Comparison of ENCODE assay signal across 26 cellular contexts in genomic region chr10:35165811-35166210, GRCh38.
"Had no signal": no experiment of that assay in that cellular context is flagged by ENCODE, and none has a peak within 500 bp of the region (broad histone marks: within the 10 kb centered on the region; RNA-seq: fewer than 3 reads in every experiment).

No MANE protein-coding gene starts in this region.

- H3K27ac ChIP-seq: stomach, suprapubic skin, testis, thoracic aorta, thyroid gland, tibial artery, tibial nerve, transverse colon, upper lobe of left lung, upper lobe of right lung, uterus, vagina had no signal

- ATAC-seq: stimulated activated effector memory CD8-positive, alpha-beta T cell treated with anti-CD3 and anti-CD28 coated beads, Interleukin-12 subunit alpha, Interleukin-12 subunit beta, amount 100 ng/mL, for 72 hours; stimulated activated memory B cell treated with anti-CD40 and anti-IgM and Interleukin-4, amounts not matched to agents 10 μg/mL and 1 μg/mL and 100 μg/mL, for 72 hours; stimulated activated naive B cell treated with anti-CD40 and anti-IgM and Interleukin-4, amounts not matched to agents 10 μg/mL and 1 μg/mL and 100 μg/mL, for 72 hours; stimulated activated naive CD8-positive, alpha-beta T cell treated with anti-CD3 and anti-CD28 coated beads, Interleukin-15, amount 100 ng/mL, for 72 hours; stimulated activated naive CD8-positive, alpha-beta T cell treated with anti-CD3 and anti-CD28 coated beads, Interleukin-15, Interleukin-2, amounts not matched to agents 100 U/mL and 50 U/mL, for 24 hours had no signal

- H3K4me3 ChIP-seq: stomach, suprapubic skin, testis, thoracic aorta, thyroid gland, tibial artery, tibial nerve, transverse colon, upper lobe of left lung, upper lobe of right lung, uterus, vagina had no signal

- DNase-seq: stimulated activated CD4-positive, alpha-beta T cell treated with anti-CD3 and anti-CD28 coated beads, Interleukin-2, amount 100 ng/mL, for 48 hours; stimulated activated CD4-positive, alpha-beta T cell treated with anti-CD3 and anti-CD28 coated beads, Interleukin-4, amount 100 ng/mL, for 1 hour; stimulated activated CD4-positive, alpha-beta T cell treated with anti-CD3 and anti-CD28 coated beads, Interleukin-4, amount 100 ng/mL, for 24 hours; stimulated activated CD4-positive, alpha-beta T cell treated with anti-CD3 and anti-CD28 coated beads, Interleukin-4, amount 100 ng/mL, for 4 hours; stimulated activated CD8-positive, alpha-beta memory T cell treated with anti-CD3 and anti-CD28 coated beads, Interleukin-4, amount 100 ng/mL, for 48 hours; stimulated activated naive B cell treated with anti-CD40 and anti-IgM and Interleukin-4, amounts not matched to agents 10 μg/mL and 1 μg/mL and 100 μg/mL, for 72 hours; stimulated activated naive CD4-positive, alpha-beta T cell; stimulated activated naive CD8-positive, alpha-beta T cell treated with anti-CD3 and anti-CD28 coated beads, Interleukin-15, amount 100 ng/mL, for 72 hours; stimulated activated naive CD8-positive, alpha-beta T cell treated with anti-CD3 and anti-CD28 coated beads, Interleukin-15, Interleukin-2, amounts not matched to agents 100 U/mL and 50 U/mL, for 24 hours; stomach; substantia nigra; testis; thyroid gland; tibial artery; transverse colon; trophoblast cell; upper lobe of right lung; uterus had no signal

- H3K36me3 ChIP-seq: stomach, suprapubic skin, thoracic aorta, thyroid gland, tibial artery, tibial nerve, transverse colon, upper lobe of left lung, upper lobe of right lung, uterus, vagina had no signal

- H3K9me3 ChIP-seq: suprapubic skin, testis, thoracic aorta, thyroid gland, transverse colon, upper lobe of left lung, upper lobe of right lung, uterus, vagina had no signal

- H3K27me3 ChIP-seq: stomach, suprapubic skin, testis, thyroid gland, tibial artery, tibial nerve, transverse colon, upper lobe of left lung, upper lobe of right lung, uterus, vagina had no signal

- H3K4me1 ChIP-seq: stomach, suprapubic skin, testis, thyroid gland, tibial artery, tibial nerve, transverse colon, upper lobe of left lung, upper lobe of right lung, uterus, vagina had no signal

- FAIRE-seq: urothelium cell line had no signal
